ENCODE assay signal across 8 cellular contexts in genomic region chr14:70714055-70714550, GRCh38.
DNase-seq lines count a peak whose midpoint lies in the region; ATAC-seq, FAIRE-seq and TF ChIP-seq lines count a peak whose summit lies in the region.

No MANE protein-coding gene starts in this region.

- no peak overlapping the region; the same call in 1 of the 2 replicates for H3K4me3 ChIP-seq in GM12878

- no peak for TF ChIP-seq EP300 in GM12878 (IDR thresholded peaks at IDR 0.05; ENCODE audit: borderline replicate concordance in 1 of 2, control insufficient read depth in 1 of 2, low read depth in 2 of 2, low read length in 2 of 2)

- H4K20me1 ChIP-seq in GM12878 (ENCODE audit: control insufficient read depth, insufficient read depth): no peaks in the 10 kb centered on the region

- peak overlapping the region; percentile 79 for H2AFZ ChIP-seq in GM12878 (ENCODE audit: control insufficient read depth, low read depth, low read length)

- no TSS peak for BruUV-seq in GM12878 (replicated peaks; lab: Mats Ljungman, UMichigan)

- H3K4me1 ChIP-seq in GM12878 (ENCODE audit: control insufficient read depth, insufficient read depth, low read length): peaks cover 6% of the 10 kb centered on the region

- CTCF ChIA-PET in GM12878 (lab: Yijun Ruan, JAX): interaction anchor here (0.6 to 9.6 kb wide), 44 partner anchors 9 to 320 kb away, joined by 3 to 138 read pairs (median 5); partner anchors contain the start of genes MAP3K9 and TTC9

- H3K9ac ChIP-seq in GM12878 (ENCODE audit: control insufficient read depth, insufficient read depth, low read length): 0 out of 2 replicates have a peak overlapping the region, but pooled peaks have one; percentile 15

- SMC1A ChIA-PET in GM12878 (lab: Charles Lee; ENCODE audit: uncharacterized antibody, unreplicated experiment): interaction anchor here (0.6 to 11.1 kb wide), 32 partner anchors 7 to 272 kb away, joined by 3 to 154 read pairs (median 4); partner anchors contain the start of genes MAP3K9, MED6 and TTC9

- 8% methylated on average over 8 of the region's 8 CpGs for WGBS in GM12878 (ENCODE audit: insufficient coverage, insufficient replicate concordance, low lambda C conversion rate, missing lambda C conversion rate)

- no peaks in the 10 kb centered on the region for H3K9me3 ChIP-seq in GM12878 (replicated peaks; ENCODE audit: control insufficient read depth, insufficient read depth, low read length)

- TF ChIP-seq RAD21 in GM12878 (IDR thresholded peaks at IDR 0.05; ENCODE audit: insufficient read depth, low read depth, low read length): peak; percentile 72

- H3K36me3 ChIP-seq in GM12878 (ENCODE audit: control insufficient read depth in 2 of 2, insufficient read depth in 2 of 2, low read length in 1 of 2): no peaks in the 10 kb centered on the region

- intact Hi-C loops in GM12878 (cut with micrococcal nuclease; ENCODE audit: unreplicated experiment): loop anchor here (1.0 to 10.0 kb wide), 5 partner anchors 72 to 261 kb away; partner anchors contain the start of gene MED6

- FAIRE-seq in G401.6 (lab: Jason Lieb, UNC): peak; percentile 56
- FAIRE-seq in GM12878 (lab: Jason Lieb, UNC): no peak
- peak; percentile 94 for FAIRE-seq in islet of Langerhans (lab: Jason Lieb, UNC)

- peak overlapping the region; percentile 52; the same call in 1 of the 2 replicates for H3K27ac ChIP-seq in GM12878 (ENCODE audit: control insufficient read depth, insufficient read depth)

- RAD21 ChIA-PET in GM12878 (lab: Charles Lee; ENCODE audit: unreplicated experiment): interaction anchor here (0.7 to 4.8 kb wide), 27 partner anchors 9 to 241 kb away, joined by 3 to 58 read pairs (median 6); no protein-coding TSS in a partner anchor

- in situ Hi-C loops in GM12878 (cut with MboI): loop anchor here (5.0 kb wide), 1 partner anchor 92 kb away; no protein-coding TSS in a partner anchor

- no peaks in the 10 kb centered on the region for H3K79me2 ChIP-seq in GM12878 (ENCODE audit: control insufficient read depth, insufficient read depth, low read length)

- TF ChIP-seq POLR2A in GM12878 (IDR thresholded peaks at IDR 0.05; ENCODE audit: low read depth, low read length): no peak
- no peak for TF ChIP-seq POLR2A in GM18505 (IDR thresholded peaks at IDR 0.05; ENCODE audit: borderline replicate concordance, extremely low read depth, insufficient read depth, insufficient read length)

- peak; percentile 42 to 55 (median 51); a peak in 5 of 6 replicates for TF ChIP-seq CTCF in GM12878 (IDR thresholded peaks at IDR 0.05 in 2 of 3, conservative IDR thresholded peaks at IDR 0.05 in 1 of 3; ENCODE audit: control insufficient read depth in 2 of 3, extremely low read depth in 1 of 3, insufficient read depth in 1 of 3, low read depth in 3 of 3, low read length in 3 of 3)

- no peaks in the 10 kb centered on the region for H3K27me3 ChIP-seq in GM12878 (replicated peaks in 1 of 2; ENCODE audit: control insufficient read depth in 2 of 2, insufficient read depth in 2 of 2, low read length in 1 of 2)

- no peak overlapping the region for H3K4me2 ChIP-seq in GM12878 (ENCODE audit: control insufficient read depth, insufficient read depth)

- POLR2A ChIA-PET in GM12878 (lab: Charles Lee): interaction anchor here (0.9 to 2.0 kb wide), 5 partner anchors 45 to 96 kb away, joined by 3 to 10 read pairs (median 6); partner anchors contain the start of gene MAP3K9

- peak; percentile 59 for ATAC-seq in SK-N-SH treated with all-trans-retinoic acid at 6 μM for 48 hours
- ATAC-seq in GM12878: peak; percentile 63
- no peak for ATAC-seq in GM18505 (IDR thresholded peaks at IDR 0.05; ENCODE audit: unreplicated experiment)
- ATAC-seq in HG03108 (IDR thresholded peaks at IDR 0.05; ENCODE audit: unreplicated experiment): no peak

- DNase-seq in NAMALWA (ENCODE audit: low spot score) (peak; percentile 64), GM12878 (ENCODE audit: low read depth, low spot score) (peak; percentile 50)
- DNase-seq in stimulated activated CD4-positive, alpha-beta T cell treated with anti-CD3 and anti-CD28 coated beads, TNF-alpha, amount 100 ng/mL, for 24 hours (ENCODE audit: low read depth in 3 of 3): peak; percentile 13 to 27 (median 18)

TF ChIP-seq in SK-N-SH treated with all-trans-retinoic acid at 6 μM for 48 hours, 23 proteins besides CTCF, POLR2A, EP300 and RAD21:
- TF ChIP-seq ESRRG (CRISPR knock-in tag; IDR thresholded peaks at IDR 0.05) (no peak), ZNF70 (CRISPR knock-in tag; IDR thresholded peaks at IDR 0.05) (no peak), ZFP3 (CRISPR knock-in tag; IDR thresholded peaks at IDR 0.05) (no peak), TCF4 (CRISPR knock-in tag; IDR thresholded peaks at IDR 0.05; ENCODE audit: borderline replicate concordance) (no peak), ZC3H10 (CRISPR knock-in tag; IDR thresholded peaks at IDR 0.05) (no peak)

TF ChIP-seq in GM12878, 131 proteins besides CTCF, POLR2A, EP300 and RAD21 (continues in another document):
- TF ChIP-seq USF1 (IDR thresholded peaks at IDR 0.05; ENCODE audit: borderline replicate concordance, extremely low read length, insufficient read depth, low read depth, low read length): no peak
- TF ChIP-seq CBX5 (IDR thresholded peaks at IDR 0.05; ENCODE audit: low read depth): no peak
- TF ChIP-seq MEF2B (IDR thresholded peaks at IDR 0.05; ENCODE audit: partially characterized antibody, poor library complexity, severe bottlenecking): peak; percentile 32
- peak; percentile 42; the same call in 1 of the 2 replicates for TF ChIP-seq IKZF1 (conservative IDR thresholded peaks at IDR 0.05)
- TF ChIP-seq RELB (IDR thresholded peaks at IDR 0.05; ENCODE audit: low read depth): 0 out of 2 replicates have a peak, but pooled peaks have one; percentile 35
- TF ChIP-seq MLLT1 (IDR thresholded peaks at IDR 0.05): peak; percentile 37; the same call in 1 of the 2 replicates
- TF ChIP-seq HDAC2 (IDR thresholded peaks at IDR 0.05): no peak
- no peak for TF ChIP-seq STAT1 (conservative IDR thresholded peaks at IDR 0.05)
- peak; percentile 52; the same call in 1 of the 2 replicates for TF ChIP-seq EED (IDR thresholded peaks at IDR 0.05; ENCODE audit: low read depth)
- TF ChIP-seq GABPA (IDR thresholded peaks at IDR 0.05; ENCODE audit: low read depth): no peak
- TF ChIP-seq ATF7 (IDR thresholded peaks at IDR 0.05; ENCODE audit: low read depth): 0 out of 2 replicates have a peak, but pooled peaks have one; percentile 27
- TF ChIP-seq KLF5 (IDR thresholded peaks at IDR 0.05; ENCODE audit: partially characterized antibody): no peak
- peak; percentile 94 for TF ChIP-seq ZNF384 (IDR thresholded peaks at IDR 0.05; ENCODE audit: borderline replicate concordance, low read depth, low read length)
- TF ChIP-seq ATF2 (IDR thresholded peaks at IDR 0.05; ENCODE audit: low read length): peak; percentile 64; the same call in 1 of the 2 replicates
- peak; percentile 76 to 80; a peak in 3 of 4 replicates for TF ChIP-seq IKZF2 (IDR thresholded peaks at IDR 0.05)
- 0 out of 4 replicates have a peak, but pooled peaks of 1 of the 2 experiments have one; percentile 22 for TF ChIP-seq BHLHE40 (IDR thresholded peaks at IDR 0.05; ENCODE audit: borderline replicate concordance in 1 of 2, low read depth in 2 of 2, low read length in 1 of 2)
- TF ChIP-seq NBN (IDR thresholded peaks at IDR 0.05): 0 out of 2 replicates have a peak, but pooled peaks have one; percentile 50
- TF ChIP-seq YBX1 (IDR thresholded peaks at IDR 0.05): peak; percentile 80; the same call in 1 of the 2 replicates
- peak; percentile 86 for TF ChIP-seq SMC3 (IDR thresholded peaks at IDR 0.05; ENCODE audit: borderline replicate concordance, low read length)

Comparison
In these comparisons a context has a peak if more than half of its experiments do, and no peak if none do; other contexts are left out.
1. ATAC-seq: peak in SK-N-SH treated with all-trans-retinoic acid at 6 μM for 48 hours (single experiment) and GM12878 (single experiment); none in GM18505 (single experiment) and HG03108 (single experiment).
2. Peak in every context shown above with its lines, with median percentiles within 50 percentile points of each other: DNase-seq.